In genomic region chr2:199329024-199329423, GRCh38 we compare ENCODE assay signal across 17 cellular contexts.
DNase-seq lines count a peak whose midpoint lies in the region; ATAC-seq, FAIRE-seq and TF ChIP-seq lines count a peak whose summit lies in the region.
"Had no signal": no experiment of that assay in that cellular context is flagged by ENCODE, and none has a peak within 500 bp of the region (broad histone marks: within the 10 kb centered on the region; RNA-seq: fewer than 3 reads in every experiment).

No MANE protein-coding gene starts in this region.

- peak overlapping the region; percentile 63 for H3K27ac ChIP-seq in WERI-Rb-1
- H3K27ac ChIP-seq in astrocyte (ENCODE audit: low read depth, low read length), result peak overlapping the region; percentile 6
- H3K27ac ChIP-seq in osteoblast (ENCODE audit: low read depth, low read length), result peak overlapping the region; percentile 21
- H3K27ac ChIP-seq in upper lobe of right lung, result no peak overlapping the region

- H3K9me3 Mint-ChIP-seq in astrocyte (ENCODE audit: unreplicated experiment), result no peaks in the 10 kb centered on the region
- H3K9me3 Mint-ChIP-seq: CD4-positive, alpha-beta memory T cell; GM23338; H9 had no signal

- ATAC-seq in upper lobe of right lung (peak; percentile 36), GM18498 (IDR thresholded peaks at IDR 0.05; ENCODE audit: unreplicated experiment) (no peak), HG02870 (IDR thresholded peaks at IDR 0.05; ENCODE audit: unreplicated experiment) (no peak)
- ATAC-seq: GM23338, HCT116 had no signal

- no peaks in the 10 kb centered on the region for H3K79me2 ChIP-seq in astrocyte (ENCODE audit: insufficient read depth, low read length)
- peaks cover 33% of the 10 kb centered on the region for H3K79me2 ChIP-seq in osteoblast (ENCODE audit: insufficient read depth, low read length)

- no peak for TF ChIP-seq CTCF in WERI-Rb-1 (IDR thresholded peaks at IDR 0.05; ENCODE audit: low read depth, low read length)
- no peak for TF ChIP-seq CTCF in astrocyte (IDR thresholded peaks at IDR 0.05; ENCODE audit: insufficient read depth, low read depth, low read length)
- TF ChIP-seq CTCF in osteoblast (IDR thresholded peaks at IDR 0.05; ENCODE audit: extremely low read depth, low read depth, low read length), result no peak
- TF ChIP-seq CTCF in upper lobe of right lung (IDR thresholded peaks at IDR 0.05), result no peak

- H3K4me1 ChIP-seq in astrocyte (ENCODE audit: insufficient read depth, low read length) (peaks cover 8% of the 10 kb centered on the region), osteoblast (ENCODE audit: insufficient read depth, low read length) (peaks cover 4% of the 10 kb centered on the region), upper lobe of right lung (no peaks in the 10 kb centered on the region)
- H3K4me1 ChIP-seq: Caco-2 had no signal

- H3K36me3 ChIP-seq in WERI-Rb-1, result peaks cover 25% of the 10 kb centered on the region
- H3K36me3 ChIP-seq in astrocyte (ENCODE audit: insufficient read depth, low read length), result no peaks in the 10 kb centered on the region
- H3K36me3 ChIP-seq in osteoblast (ENCODE audit: insufficient read depth, low read length), result peaks cover 35% of the 10 kb centered on the region
- H3K36me3 ChIP-seq in upper lobe of right lung, result no peaks in the 10 kb centered on the region

- peaks cover 3% of the 10 kb centered on the region for H3K4me1 Mint-ChIP-seq in astrocyte (ENCODE audit: low read depth, unreplicated experiment)
- H3K4me1 Mint-ChIP-seq: CD4-positive, alpha-beta memory T cell; GM23338; H9 had no signal

- no peak overlapping the region for H3K9ac ChIP-seq in astrocyte (ENCODE audit: low read length)

- H3K27me3 Mint-ChIP-seq in astrocyte (ENCODE audit: low read depth, unreplicated experiment), result no peaks in the 10 kb centered on the region

- H3K4me3 ChIP-seq in WERI-Rb-1 (ENCODE audit: low read depth, low read length) (no peak overlapping the region), astrocyte (ENCODE audit: insufficient read depth, low read depth, low read length) (no peak overlapping the region), osteoblast (ENCODE audit: insufficient read depth, low read length) (no peak overlapping the region), upper lobe of right lung (no peak overlapping the region)
- H3K4me3 ChIP-seq: GM23338 had no signal

- H3K27me3 ChIP-seq in WERI-Rb-1 (ENCODE audit: insufficient read depth, low read depth, severe bottlenecking) (no peaks in the 10 kb centered on the region), astrocyte (ENCODE audit: insufficient read depth, low read length) (no peaks in the 10 kb centered on the region), osteoblast (ENCODE audit: insufficient read depth, low read length) (no peaks in the 10 kb centered on the region), upper lobe of right lung (no peaks in the 10 kb centered on the region)

- no peaks in the 10 kb centered on the region for H4K20me1 ChIP-seq in astrocyte (ENCODE audit: insufficient read depth, low read length)
- no peaks in the 10 kb centered on the region for H4K20me1 ChIP-seq in osteoblast (ENCODE audit: insufficient read depth, low read length)

- H2AFZ ChIP-seq in astrocyte (ENCODE audit: low read depth, low read length) (no peak overlapping the region), osteoblast (ENCODE audit: low read length) (no peak overlapping the region)
- H2AFZ ChIP-seq: GM23338 had no signal

- DNase-seq in WERI-Rb-1 (no peak), astrocyte (ENCODE audit: low read depth) (no peak), osteoblast (ENCODE audit: insufficient read length, low spot score, missing footprints) (no peak), upper lobe of right lung (no peak), cardiac septum (ENCODE audit: low spot score) (no peak)
- DNase-seq: C1 segment of cervical spinal cord; Caco-2; CD4-positive, alpha-beta memory T cell; DMS153; DND-41; H9 had no signal

- peak overlapping the region; percentile 65 for H3K4me2 ChIP-seq in astrocyte (ENCODE audit: low read length)
- H3K4me2 ChIP-seq in osteoblast (ENCODE audit: insufficient read depth, low read length), result no peak overlapping the region
- H3K4me2 ChIP-seq: GM23338 had no signal

- intact Hi-C loops in upper lobe of right lung (cut with DNase I) (no loop called here), cardiac septum (cut with DNase I) (no loop called here)

- no peak overlapping the region for H3K27ac Mint-ChIP-seq in astrocyte (ENCODE audit: unreplicated experiment)
- H3K27ac Mint-ChIP-seq: CD4-positive, alpha-beta memory T cell; GM23338; H9 had no signal

- no peaks in the 10 kb centered on the region for H3K36me3 Mint-ChIP-seq in astrocyte (ENCODE audit: low read depth, unreplicated experiment)
- H3K36me3 Mint-ChIP-seq: CD4-positive, alpha-beta memory T cell had no signal

- H3K4me3 Mint-ChIP-seq in astrocyte (ENCODE audit: unreplicated experiment), result no peak overlapping the region
- H3K4me3 Mint-ChIP-seq: CD4-positive, alpha-beta memory T cell; GM23338; H9 had no signal

- H3K9me3 ChIP-seq in WERI-Rb-1 (ENCODE audit: severe bottlenecking) (no peaks in the 10 kb centered on the region), astrocyte (ENCODE audit: insufficient read depth, low read depth, low read length) (no peaks in the 10 kb centered on the region), osteoblast (ENCODE audit: low read depth, low read length) (no peaks in the 10 kb centered on the region), upper lobe of right lung (no peaks in the 10 kb centered on the region)
- H3K9me3 ChIP-seq: Caco-2 had no signal

- FAIRE-seq in astrocyte (lab: Jason Lieb, UNC), result no peak
- FAIRE-seq: G401.6, GM12892 had no signal
